28 cellular contexts compared by ENCODE assay signal in genomic region chr20:60203451-60203850, GRCh38.
A peak's percentile ranks its signal among the peaks of the same experiment; 100 is the strongest.
DNase-seq lines count a peak whose midpoint lies in the region; ATAC-seq and TF ChIP-seq lines count a peak whose summit lies in the region.
"Had no signal": no experiment of that assay in that cellular context is flagged by ENCODE, and none has a peak within 500 bp of the region (broad histone marks: within the 10 kb centered on the region; RNA-seq: fewer than 3 reads in every experiment).

No MANE protein-coding gene starts in this region.

- H3K4me3 ChIP-seq in mammary epithelial cell (replicated peaks in 1 of 3; ENCODE audit: insufficient read depth in 1 of 3, low read depth in 2 of 3, low read length in 3 of 3), result no peak overlapping the region
- H3K4me3 ChIP-seq: GM12878, right atrium auricular region, spleen, testis had no signal

- dilution Hi-C loops in mammary epithelial cell (cut with HindIII; ENCODE audit: low sequenced_read_pairs), result no loop called here

- no peaks in the 10 kb centered on the region for H3K27me3 ChIP-seq in mammary epithelial cell (ENCODE audit: insufficient read depth, low read length)
- H3K27me3 ChIP-seq: right atrium auricular region, testis had no signal

- H3K9ac ChIP-seq in mammary epithelial cell (ENCODE audit: insufficient read depth, low read length), result no peak overlapping the region
- H3K9ac ChIP-seq: KMS-11 had no signal

- ATAC-seq in GM21619 (IDR thresholded peaks at IDR 0.05; ENCODE audit: unreplicated experiment), result no peak
- ATAC-seq in activated naive CD8-positive, alpha-beta T cell treated with anti-CD3 and anti-CD28 coated beads, Interleukin-2, amount 50 U/mL, for 24 hours, result no peak
- ATAC-seq: activated T-cell treated with anti-CD3 and anti-CD28 coated beads, Interleukin-2, amount 50 U/mL, for 72 hours; CD8-positive, alpha-beta T cell; GM12878 had no signal

- no peak overlapping the region for H3K4me3 Mint-ChIP-seq in neural crest cell
- H3K4me3 Mint-ChIP-seq in activated naive CD8-positive, alpha-beta T cell treated with anti-CD3 and anti-CD28 coated beads, Interleukin-2, amount 50 U/mL, for 24 hours, result no peak overlapping the region
- H3K4me3 Mint-ChIP-seq: activated T-cell treated with anti-CD3 and anti-CD28 coated beads, Interleukin-2, amount 50 U/mL, for 72 hours; CD8-positive, alpha-beta T cell; memory B cell had no signal

- H3K9me3 ChIP-seq in mammary epithelial cell (replicated peaks; ENCODE audit: insufficient read depth, low read length), result no peaks in the 10 kb centered on the region
- H3K9me3 ChIP-seq: testis had no signal

- no TSS peak for BruUV-seq in mammary epithelial cell (replicated peaks; lab: Mats Ljungman, UMichigan)

- no peak overlapping the region for H3K27ac ChIP-seq in mammary epithelial cell (ENCODE audit: insufficient read depth, low read depth, low read length)
- H3K27ac ChIP-seq: KMS-11, right atrium auricular region, spleen, testis had no signal

- no peaks in the 10 kb centered on the region for H3K4me1 Mint-ChIP-seq in neural crest cell
- H3K4me1 Mint-ChIP-seq in activated naive CD8-positive, alpha-beta T cell treated with anti-CD3 and anti-CD28 coated beads, Interleukin-2, amount 50 U/mL, for 24 hours, result no peaks in the 10 kb centered on the region
- H3K4me1 Mint-ChIP-seq: memory B cell had no signal

- H3K79me2 ChIP-seq in mammary epithelial cell (ENCODE audit: insufficient read depth, low read length), result no peaks in the 10 kb centered on the region

- H3K4me1 ChIP-seq in mammary epithelial cell (ENCODE audit: insufficient read depth, low read length), result peaks cover 31% of the 10 kb centered on the region
- H3K4me1 ChIP-seq: right atrium auricular region, spleen, testis had no signal

- peaks cover 8% of the 10 kb centered on the region for H3K27me3 Mint-ChIP-seq in neural crest cell (ENCODE audit: low read depth)
- H3K27me3 Mint-ChIP-seq in activated naive CD8-positive, alpha-beta T cell treated with anti-CD3 and anti-CD28 coated beads, Interleukin-2, amount 50 U/mL, for 24 hours, result peaks cover 5% of the 10 kb centered on the region
- H3K27me3 Mint-ChIP-seq: memory B cell had no signal

- DNase-seq in GM03348 (ENCODE audit: low spot score) (peak; percentile 39), NCI-H226 (peak; percentile 64), mammary epithelial cell (peak; percentile 67), neural crest cell (ENCODE audit: low read depth, low spot score) (no peak), NCI-H446 (lab: John Stamatoyannopoulos, UW) (no peak)
- no peak for DNase-seq in activated naive CD4-positive, alpha-beta T cell (lab: John Stamatoyannopoulos, UW)
- DNase-seq in activated naive CD8-positive, alpha-beta T cell treated with anti-CD3 and anti-CD28 coated beads, Interleukin-2, amount 50 U/mL, for 24 hours, result no peak
- DNase-seq: activated naive CD4-positive, alpha-beta T cell treated with anti-CD3 and anti-CD28 coated beads, Interleukin-2, amount 50 U/mL, for 16 hours; activated T-cell treated with anti-CD3 and anti-CD28 coated beads, Interleukin-2, amount 50 U/mL, for 72 hours; AML-193; aorta; CD8-positive, alpha-beta T cell; cerebellar nuclear complex; effector CD4-positive, alpha-beta T cell; hypothalamus; NCI-H187 treated with DMSO at 0.1 percent for 48 hours; NCI-H748 treated with DMSO at 0.1 percent for 48 hours; SHP77 treated with DMSO at 0.1 percent for 48 hours; spleen; stimulated activated CD4-positive, alpha-beta T cell treated with anti-CD3 and anti-CD28 coated beads, Interleukin-4, amount 100 ng/mL, for 1 hour; stimulated activated naive CD4-positive, alpha-beta T cell; T-helper 1 cell; testis had no signal

- peaks cover 3% of the 10 kb centered on the region for H3K36me3 Mint-ChIP-seq in neural crest cell (ENCODE audit: low read depth)
- H3K36me3 Mint-ChIP-seq in activated naive CD8-positive, alpha-beta T cell treated with anti-CD3 and anti-CD28 coated beads, Interleukin-2, amount 50 U/mL, for 24 hours (ENCODE audit: low read depth), result peaks cover 3% of the 10 kb centered on the region
- H3K36me3 Mint-ChIP-seq: CD8-positive, alpha-beta T cell; memory B cell had no signal

- H2AFZ ChIP-seq in mammary epithelial cell (ENCODE audit: low read depth, low read length), result peak overlapping the region; percentile 80

- H3K4me2 ChIP-seq in mammary epithelial cell (ENCODE audit: insufficient read depth, low read depth, low read length), result peak overlapping the region; percentile 48
- H3K4me2 ChIP-seq: KMS-11 had no signal

- intact Hi-C loops in mammary epithelial cell (cut with micrococcal nuclease), result loop anchor here (2.0 kb wide), 1 partner anchor 67 kb away; no protein-coding TSS in a partner anchor

- CTCF ChIA-PET in mammary epithelial cell (lab: Charles Lee; ENCODE audit: low non-redundant PET), result no interaction called here

- no peaks in the 10 kb centered on the region for H4K20me1 ChIP-seq in mammary epithelial cell (ENCODE audit: insufficient read depth, low read length)

- no peaks in the 10 kb centered on the region for H3K36me3 ChIP-seq in mammary epithelial cell (ENCODE audit: insufficient read depth, low read length)
- H3K36me3 ChIP-seq: right atrium auricular region, spleen had no signal

- in situ Hi-C loops in mammary epithelial cell (cut with MboI; ENCODE audit: low sequenced_read_pairs in 2 of 2), result loop anchor here in 1 of 2 donors (25.0 kb wide), 1 partner anchor 141 kb away; no protein-coding TSS in a partner anchor

- TF ChIP-seq CTCF in mammary epithelial cell (conservative IDR thresholded peaks at IDR 0.05 in 1 of 2, IDR thresholded peaks at IDR 0.05 in 1 of 2; ENCODE audit: extremely low read depth in 1 of 2, insufficient read depth in 1 of 2, low read depth in 1 of 2, low read length in 2 of 2) (no peak), neural crest cell (conservative IDR thresholded peaks at IDR 0.05) (no peak)

- WGBS in mammary epithelial cell (ENCODE audit: low coverage, missing lambda C conversion rate), result 8% methylated on average over 4 of the region's 6 CpGs

- H3K9me3 Mint-ChIP-seq in neural crest cell, result peaks cover 6% of the 10 kb centered on the region
- peaks cover under 1% of the 10 kb centered on the region for H3K9me3 Mint-ChIP-seq in activated naive CD8-positive, alpha-beta T cell treated with anti-CD3 and anti-CD28 coated beads, Interleukin-2, amount 50 U/mL, for 24 hours

- H3K27ac Mint-ChIP-seq in neural crest cell (ENCODE audit: unreplicated experiment), result peak overlapping the region; percentile 43
- H3K27ac Mint-ChIP-seq in activated naive CD8-positive, alpha-beta T cell treated with anti-CD3 and anti-CD28 coated beads, Interleukin-2, amount 50 U/mL, for 24 hours, result no peak overlapping the region
- H3K27ac Mint-ChIP-seq: activated T-cell treated with anti-CD3 and anti-CD28 coated beads, Interleukin-2, amount 50 U/mL, for 72 hours; CD8-positive, alpha-beta T cell; memory B cell had no signal

Comparison
In these comparisons a context has a peak if more than half of its experiments do, and no peak if none do; other contexts are left out.
1. DNase-seq: peak in GM03348 (single experiment), NCI-H226 (single experiment) and mammary epithelial cell (single experiment); none in neural crest cell (single experiment), NCI-H446 (0 of 2), activated naive CD4-positive, alpha-beta T cell (0 of 4) and activated naive CD8-positive, alpha-beta T cell treated with anti-CD3 and anti-CD28 coated beads, Interleukin-2, amount 50 U/mL, for 24 hours (single experiment).